Comparison of ENCODE assay signal across 15 cellular contexts in the genomic region with DNA sequence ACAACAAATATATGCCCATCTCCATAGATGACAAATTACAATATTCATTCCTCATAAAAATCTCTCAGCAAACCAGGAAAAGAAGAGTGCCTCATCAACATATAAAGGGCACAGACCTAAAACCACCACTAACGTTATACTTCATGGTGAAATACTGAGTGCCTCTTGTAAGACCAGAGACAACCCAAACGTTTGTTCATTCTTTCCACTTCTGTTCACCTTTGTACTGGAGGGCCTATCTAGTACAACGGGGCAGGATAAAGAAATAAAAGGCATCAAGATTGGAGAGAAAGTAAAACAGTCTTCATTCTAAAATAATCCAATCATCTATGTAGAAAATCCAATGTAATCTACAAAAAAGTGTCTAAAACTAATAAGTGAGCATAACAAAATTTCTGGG.
A peak's percentile ranks its signal among the peaks of the same experiment; 100 is the strongest.
DNase-seq lines count a peak whose midpoint lies in the region; ATAC-seq, FAIRE-seq and TF ChIP-seq lines count a peak whose summit lies in the region.
"Had no signal": no experiment of that assay in that cellular context is flagged by ENCODE, and none has a peak within 500 bp of the region (broad histone marks: within the 10 kb centered on the region; RNA-seq: fewer than 3 reads in every experiment).

No MANE protein-coding gene starts in this region.

- no peak for ATAC-seq in CD8-positive, alpha-beta T cell
- peak; percentile 21 for ATAC-seq in HG03045 (IDR thresholded peaks at IDR 0.05; ENCODE audit: unreplicated experiment)
- no peak for ATAC-seq in gastroesophageal sphincter

- H3K27me3 ChIP-seq in CD8-positive, alpha-beta T cell (ENCODE audit: insufficient read depth, low read length): no peaks in the 10 kb centered on the region
- H3K27me3 ChIP-seq in gastroesophageal sphincter: no peaks in the 10 kb centered on the region
- H3K27me3 ChIP-seq: thyroid gland had no signal

- H3K36me3 Mint-ChIP-seq in CD8-positive, alpha-beta T cell: peaks cover 84% of the 10 kb centered on the region
- H3K36me3 Mint-ChIP-seq in activated T-helper 1 cell treated with anti-CD3 and anti-CD28 coated beads, Interleukin-12 subunit alpha, Interleukin-12 subunit beta, Interleukin-2, Interleukin-4 antibody, amounts not matched to agents 30 ng/mL and 10 ng/mL and 1 ng/mL, durations not matched to agents 14 hours and 24 hours and 36 hours (ENCODE audit: low read depth): peaks cover 56% of the 10 kb centered on the region

- H3K9me3 Mint-ChIP-seq in CD8-positive, alpha-beta T cell: peaks cover 10% of the 10 kb centered on the region
- H3K9me3 Mint-ChIP-seq in activated T-helper 1 cell treated with anti-CD3 and anti-CD28 coated beads, Interleukin-12 subunit alpha, Interleukin-12 subunit beta, Interleukin-2, Interleukin-4 antibody, amounts not matched to agents 30 ng/mL and 10 ng/mL and 1 ng/mL, durations not matched to agents 14 hours and 24 hours and 36 hours: peaks cover 12% of the 10 kb centered on the region

- TF ChIP-seq POLR2A in gastroesophageal sphincter (IDR thresholded peaks at IDR 0.05): no peak

- no peak for DNase-seq in CD8-positive, alpha-beta T cell
- DNase-seq in GM19239 (ENCODE audit: insufficient read length, low spot score): no peak
- no peak for DNase-seq in activated T-helper 1 cell treated with anti-CD3 and anti-CD28 coated beads, Interleukin-12 subunit alpha, Interleukin-12 subunit beta, Interleukin-2, Interleukin-4 antibody, amounts not matched to agents 30 ng/mL and 10 ng/mL and 1 ng/mL, durations not matched to agents 14 hours and 24 hours and 36 hours (ENCODE audit: low spot score)
- DNase-seq in mucosa of gallbladder (ENCODE audit: low spot score): no peak
- DNase-seq in RPMI8226: no peak
- no peak for DNase-seq in SHP77 treated with DMSO at 0.1 percent for 48 hours (lab: John Stamatoyannopoulos, UW)
- DNase-seq: activated CD4-positive, alpha-beta T cell treated with anti-CD3 and anti-CD28 coated beads for 1 hour; anterior cingulate cortex; KG1; NCI-H2227 treated with DMSO at 0.1 percent for 48 hours; SHP77; thyroid gland had no signal

- peaks cover 3% of the 10 kb centered on the region for H3K36me3 ChIP-seq in CD8-positive, alpha-beta T cell (ENCODE audit: insufficient read depth, low read length)
- H3K36me3 ChIP-seq in gastroesophageal sphincter: peaks cover 0 to 25% of the 10 kb centered on the region in 2 donors
- H3K36me3 ChIP-seq: thyroid gland had no signal

- TF ChIP-seq CTCF in CD8-positive, alpha-beta T cell (IDR thresholded peaks at IDR 0.05): no peak
- TF ChIP-seq CTCF in gastroesophageal sphincter (IDR thresholded peaks at IDR 0.05): no peak

- TF ChIP-seq EP300 in gastroesophageal sphincter (IDR thresholded peaks at IDR 0.05): no peak

- CTCF ChIA-PET in CD8-positive, alpha-beta T cell (lab: Charles Lee): no interaction called here

- peak; percentile 70 for FAIRE-seq in GM19239 (lab: Jason Lieb, UNC)

- H3K4me3 ChIP-seq in CD8-positive, alpha-beta T cell (ENCODE audit: low read depth, low read length): no peak overlapping the region
- H3K4me3 ChIP-seq in gastroesophageal sphincter: no peak overlapping the region
- H3K4me3 ChIP-seq: thyroid gland had no signal

- H3K4me1 ChIP-seq in CD8-positive, alpha-beta T cell (ENCODE audit: insufficient read depth, low read length): no peaks in the 10 kb centered on the region
- peaks cover 0 to 16% (median 0%) of the 10 kb centered on the region in 3 donors for H3K4me1 ChIP-seq in gastroesophageal sphincter

- no peak overlapping the region for H3K4me3 Mint-ChIP-seq in CD8-positive, alpha-beta T cell
- no peak overlapping the region for H3K4me3 Mint-ChIP-seq in activated T-helper 1 cell treated with anti-CD3 and anti-CD28 coated beads, Interleukin-12 subunit alpha, Interleukin-12 subunit beta, Interleukin-2, Interleukin-4 antibody, amounts not matched to agents 30 ng/mL and 10 ng/mL and 1 ng/mL, durations not matched to agents 14 hours and 24 hours and 36 hours

- no peaks in the 10 kb centered on the region for H3K27me3 Mint-ChIP-seq in CD8-positive, alpha-beta T cell (ENCODE audit: low read depth)
- no peaks in the 10 kb centered on the region for H3K27me3 Mint-ChIP-seq in activated T-helper 1 cell treated with anti-CD3 and anti-CD28 coated beads, Interleukin-12 subunit alpha, Interleukin-12 subunit beta, Interleukin-2, Interleukin-4 antibody, amounts not matched to agents 30 ng/mL and 10 ng/mL and 1 ng/mL, durations not matched to agents 14 hours and 24 hours and 36 hours (ENCODE audit: insufficient read depth)

- no peaks in the 10 kb centered on the region for H3K9me3 ChIP-seq in CD8-positive, alpha-beta T cell (ENCODE audit: low read length)
- H3K9me3 ChIP-seq in gastroesophageal sphincter: peaks cover 0 to 7% (median 0%) of the 10 kb centered on the region in 3 donors
- H3K9me3 ChIP-seq: thyroid gland had no signal

- H3K27ac ChIP-seq in CD8-positive, alpha-beta T cell (ENCODE audit: low read depth, low read length): no peak overlapping the region
- no peak overlapping the region for H3K27ac ChIP-seq in gastroesophageal sphincter
- H3K27ac ChIP-seq: epithelial cell of prostate, thyroid gland had no signal

- peaks cover 44% of the 10 kb centered on the region for H3K4me1 Mint-ChIP-seq in CD8-positive, alpha-beta T cell (ENCODE audit: low read depth)
- H3K4me1 Mint-ChIP-seq in activated T-helper 1 cell treated with anti-CD3 and anti-CD28 coated beads, Interleukin-12 subunit alpha, Interleukin-12 subunit beta, Interleukin-2, Interleukin-4 antibody, amounts not matched to agents 30 ng/mL and 10 ng/mL and 1 ng/mL, durations not matched to agents 14 hours and 24 hours and 36 hours (ENCODE audit: low read depth): peaks cover 46% of the 10 kb centered on the region

- 60 to 73% methylated on average over 3 of the region's 3 CpGs for WGBS in gastroesophageal sphincter (ENCODE audit: low coverage in 1 of 2), 2 donors

- POLR2A ChIA-PET in CD8-positive, alpha-beta T cell (lab: Charles Lee): no interaction called here

- peak overlapping the region; percentile 13 for H3K27ac Mint-ChIP-seq in CD8-positive, alpha-beta T cell
- peak overlapping the region; percentile 63 for H3K27ac Mint-ChIP-seq in activated T-helper 1 cell treated with anti-CD3 and anti-CD28 coated beads, Interleukin-12 subunit alpha, Interleukin-12 subunit beta, Interleukin-2, Interleukin-4 antibody, amounts not matched to agents 30 ng/mL and 10 ng/mL and 1 ng/mL, durations not matched to agents 14 hours and 24 hours and 36 hours

- intact Hi-C loops in CD8-positive, alpha-beta T cell (cut with DNase I, micrococcal nuclease): no loop called here
- intact Hi-C loops in activated T-helper 1 cell treated with anti-CD3 and anti-CD28 coated beads, Interleukin-12 subunit alpha, Interleukin-12 subunit beta, Interleukin-2, Interleukin-4 antibody, amounts not matched to agents 30 ng/mL and 10 ng/mL and 1 ng/mL, durations not matched to agents 14 hours and 24 hours and 36 hours (cut with micrococcal nuclease): no loop called here
